8 cellular contexts compared by ENCODE assay signal in genomic region chr16:26194526-26194925, GRCh38.
"Had no signal": no experiment of that assay in that cellular context is flagged by ENCODE, and none has a peak within 500 bp of the region (broad histone marks: within the 10 kb centered on the region; RNA-seq: fewer than 3 reads in every experiment).

No MANE protein-coding gene starts in this region.

- H3K27ac Mint-ChIP-seq: IgD-negative memory B cell had no signal

- H3K4me3 ChIP-seq: GM23248 had no signal

- H3K36me3 Mint-ChIP-seq: IgD-negative memory B cell had no signal

- H3K4me3 Mint-ChIP-seq: H9, IgD-negative memory B cell had no signal

- H3K4me1 Mint-ChIP-seq: IgD-negative memory B cell had no signal

- H3K9me3 Mint-ChIP-seq: H9 had no signal

- H3K27me3 Mint-ChIP-seq: IgD-negative memory B cell had no signal

- FAIRE-seq: H54, HTR-8/SVneo had no signal

- H3K27ac ChIP-seq: GM23248 had no signal

- H2AFZ ChIP-seq: GM23248 had no signal

- H3K9ac ChIP-seq: GM23248 had no signal

- DNase-seq: GM23248, GOT3, H9, HCEC 1CT, KBM-7 had no signal
